In the genomic region with DNA sequence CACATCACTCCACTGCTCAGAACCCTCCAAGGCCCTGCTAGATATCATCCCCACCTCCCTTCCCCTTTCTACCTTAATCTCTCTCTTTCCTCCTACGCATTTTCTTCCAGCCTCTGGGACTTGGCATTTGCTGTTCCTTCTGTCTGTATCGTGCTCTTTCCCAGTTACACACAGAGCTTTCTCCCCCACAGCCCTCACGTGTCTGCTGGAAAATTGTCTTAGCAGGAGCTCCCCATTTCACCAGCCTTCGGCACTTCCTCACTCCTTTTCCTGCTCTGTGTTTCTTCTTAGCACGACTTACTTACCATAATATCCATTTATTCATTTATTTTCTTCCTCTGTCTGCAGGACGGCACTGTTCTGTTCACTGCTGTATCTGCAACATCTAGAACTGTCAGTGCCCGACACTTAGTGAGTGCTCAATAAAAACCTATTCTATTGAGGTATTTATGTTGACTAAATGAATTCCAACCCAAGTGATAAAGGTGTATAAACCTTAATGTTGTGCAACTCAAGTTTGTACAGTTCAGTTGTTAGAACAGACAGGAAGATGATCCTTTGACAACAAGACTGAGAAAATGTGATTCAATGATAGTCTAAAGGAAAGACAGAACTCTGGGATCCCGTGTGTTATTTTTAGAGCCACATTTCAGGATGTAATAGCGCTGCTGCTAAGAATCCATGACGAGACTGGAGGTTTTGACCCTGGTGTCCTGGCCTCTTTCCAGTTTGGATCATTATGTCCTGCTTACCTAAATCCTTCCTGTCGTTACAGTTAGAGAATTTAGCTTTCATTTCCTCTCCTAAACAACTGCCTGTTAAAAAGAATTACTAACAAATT, we compare ENCODE assay signal across 10 cellular contexts.
DNase-seq lines count a peak whose midpoint lies in the region; ATAC-seq and TF ChIP-seq lines count a peak whose summit lies in the region.
"Had no signal": no experiment of that assay in that cellular context is flagged by ENCODE, and none has a peak within 500 bp of the region (broad histone marks: within the 10 kb centered on the region; RNA-seq: fewer than 3 reads in every experiment).

No MANE protein-coding gene starts in this region.

- no peaks in the 10 kb centered on the region for H3K36me3 Mint-ChIP-seq in activated T-helper 17 cell treated with anti-CD3 and anti-CD28 coated beads, Interleukin-2, amount 50 U/mL, for 72 hours (ENCODE audit: low read depth)

- H3K36me3 ChIP-seq in upper lobe of left lung = no peaks in the 10 kb centered on the region

- WGBS in upper lobe of left lung, 2 donors = 47 to 55% methylated on average over 11 of the region's 11 CpGs

- peaks cover 4 to 29% (median 22%) of the 10 kb centered on the region in 4 donors for H3K4me1 ChIP-seq in upper lobe of left lung

- peak overlapping the region; percentile 0 to 40 (median 38) for H3K27ac ChIP-seq in upper lobe of left lung

- TF ChIP-seq CTCF in upper lobe of left lung (IDR thresholded peaks at IDR 0.05) = no peak

- H3K9me3 Mint-ChIP-seq in activated T-helper 17 cell treated with anti-CD3 and anti-CD28 coated beads, Interleukin-2, amount 50 U/mL, for 72 hours = no peaks in the 10 kb centered on the region

- no peak overlapping the region for H3K27ac Mint-ChIP-seq in activated T-helper 17 cell treated with anti-CD3 and anti-CD28 coated beads, Interleukin-2, amount 50 U/mL, for 72 hours

- no peaks in the 10 kb centered on the region for H3K9me3 ChIP-seq in upper lobe of left lung

- TF ChIP-seq POLR2A in upper lobe of left lung (IDR thresholded peaks at IDR 0.05) = no peak

- no peak overlapping the region for H3K4me3 Mint-ChIP-seq in activated T-helper 17 cell treated with anti-CD3 and anti-CD28 coated beads, Interleukin-2, amount 50 U/mL, for 72 hours

- peak in 1 of 4 donors; percentile 12 for TF ChIP-seq EP300 in upper lobe of left lung (IDR thresholded peaks at IDR 0.05)

- H3K27me3 Mint-ChIP-seq in activated T-helper 17 cell treated with anti-CD3 and anti-CD28 coated beads, Interleukin-2, amount 50 U/mL, for 72 hours = no peaks in the 10 kb centered on the region

- no peaks in the 10 kb centered on the region for H3K4me1 Mint-ChIP-seq in activated T-helper 17 cell treated with anti-CD3 and anti-CD28 coated beads, Interleukin-2, amount 50 U/mL, for 72 hours

- no peak overlapping the region for H3K4me3 ChIP-seq in upper lobe of left lung

- DNase-seq in NCI-H2081 (lab: John Stamatoyannopoulos, UW) (peak; percentile 44 to 76), NCI-H2081 treated with DMSO at 0.1 percent for 48 hours (lab: John Stamatoyannopoulos, UW) (no peak), dermis microvascular lymphatic vessel endothelial cell (ENCODE audit: low read depth in 2 of 2) (peak; percentile 79 to 97), left lobe of liver (ENCODE audit: low spot score) (no peak), upper lobe of left lung (no peak)
- DNase-seq: activated CD8-positive, alpha-beta memory T cell treated with anti-CD3 and anti-CD28 coated beads for 24 hours; glutamatergic neuron had no signal

- no peaks in the 10 kb centered on the region for H3K27me3 ChIP-seq in upper lobe of left lung

- ATAC-seq in left lobe of liver = peak; percentile 32
- ATAC-seq in upper lobe of left lung (ENCODE audit: low FRiP score in 2 of 2) = no peak
- ATAC-seq in HG02610 (IDR thresholded peaks at IDR 0.05; ENCODE audit: unreplicated experiment) = no peak
- no peak for ATAC-seq in activated T-helper 17 cell treated with anti-CD3 and anti-CD28 coated beads, Interleukin-2, amount 50 U/mL, for 72 hours (replicated peaks)
- ATAC-seq in HG02870 (IDR thresholded peaks at IDR 0.05; ENCODE audit: unreplicated experiment) = no peak

Comparison
In these comparisons a context has a peak if more than half of its experiments do, and no peak if none do; other contexts are left out.
1. DNase-seq: peak in NCI-H2081 (2 of 2) and dermis microvascular lymphatic vessel endothelial cell (2 of 2); none in NCI-H2081 treated with DMSO at 0.1 percent for 48 hours (single experiment), left lobe of liver (single experiment) and upper lobe of left lung (0 of 2).